24 cellular contexts compared by ENCODE assay signal in the genomic region with DNA sequence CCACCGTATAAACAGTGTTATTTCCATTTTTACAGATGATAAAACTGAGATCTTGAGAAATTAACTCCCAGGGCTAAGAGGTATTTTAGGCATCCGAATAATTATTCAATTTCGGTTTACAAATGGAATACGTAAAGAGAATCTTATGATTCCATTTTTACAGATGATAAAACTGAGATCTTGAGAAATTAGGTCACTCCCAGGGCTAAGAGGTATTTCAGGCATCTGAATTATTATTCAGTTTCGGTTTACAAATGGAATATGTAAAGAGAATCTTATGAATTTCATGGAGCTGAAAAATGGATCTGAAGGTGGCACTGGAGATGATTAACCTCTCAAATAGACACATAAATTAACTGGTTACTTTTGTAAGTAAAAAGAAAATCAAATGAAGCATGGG. TPM values are rescaled to one million over a fixed set of nuclear protein-coding genes. Genes with fewer than 3 reads are reported as not detected.
"Had no signal": no experiment of that assay in that cellular context is flagged by ENCODE, and none has a peak within 500 bp of the region (broad histone marks: within the 10 kb centered on the region; RNA-seq: fewer than 3 reads in every experiment).

No MANE protein-coding gene starts in this region.

- H3K79me2 ChIP-seq: hepatocyte had no signal

- H2AFZ ChIP-seq: hepatocyte had no signal

- H3K36me3 ChIP-seq: cardiac muscle cell, gastroesophageal sphincter, right atrium auricular region, spleen, tibial nerve had no signal

- H3K4me3 ChIP-seq: body of pancreas, cardiac muscle cell, gastroesophageal sphincter, hepatocyte, right atrium auricular region, spleen, tibial nerve had no signal

- H3K27me3 ChIP-seq: body of pancreas, cardiac muscle cell, gastroesophageal sphincter, hepatocyte, right atrium auricular region, tibial nerve had no signal

- ATAC-seq: activated T-cell treated with anti-CD3 and anti-CD28 coated beads, Interleukin-2, amount 50 U/mL, for 4 hours; activated T-helper 17 cell treated with anti-CD3 and anti-CD28 coated beads, Interleukin-2, amount 50 U/mL, for 72 hours; body of pancreas; gastroesophageal sphincter; left cardiac atrium; left ventricle myocardium superior had no signal

- H3K9me3 ChIP-seq: body of pancreas, gastroesophageal sphincter, right atrium auricular region, spleen, tibial nerve had no signal

- H3K27ac ChIP-seq: body of pancreas, cardiac muscle cell, epithelial cell of prostate, gastroesophageal sphincter, hepatocyte, right atrium auricular region, spleen, tibial nerve, VCaP had no signal

- H3K4me1 ChIP-seq: body of pancreas had no signal

- DNase-seq: activated CD4-positive, alpha-beta memory T cell treated with anti-CD3 and anti-CD28 coated beads, Interleukin-2, amount 10 ng/mL, durations not matched to agents 7 days and 5 days; activated CD4-positive, alpha-beta T cell treated with anti-CD3 and anti-CD28 coated beads for 48 hours; activated gamma-delta T cell treated with Interleukin-2 at 50 U/mL for 16 hours; activated naive CD4-positive, alpha-beta T cell treated with anti-CD3 and anti-CD28 coated beads, Interleukin-2, amount 50 U/mL, for 16 hours; activated T-cell treated with anti-CD3 and anti-CD28 coated beads, Interleukin-2, amount 50 U/mL, for 4 hours; body of pancreas; effector CD4-positive, alpha-beta T cell; left cardiac atrium; left ventricle myocardium superior; naive B cell; spleen; stimulated activated naive CD4-positive, alpha-beta T cell; SW 1271; T-helper 9 cell had no signal

- H3K4me2 ChIP-seq: hepatocyte had no signal

RNA-seq across cellular contexts. Expression of a gene that starts 44.2 kb away (rescaled TPM):
- total RNA-seq: activated CD4-positive, alpha-beta memory T cell treated with anti-CD3 and anti-CD28 coated beads, Interleukin-2, amount 10 ng/mL, durations not matched to agents 7 days and 5 days; activated T-cell treated with anti-CD3 and anti-CD28 coated beads, Interleukin-2, amount 50 U/mL, for 4 hours; activated T-helper 17 cell treated with anti-CD3 and anti-CD28 coated beads, Interleukin-2, amount 50 U/mL, for 72 hours; cardiac muscle cell; pulmonary artery endothelial cell had no signal
- polyA plus RNA-seq: cardiac muscle cell, neural cell had no signal
